20 cellular contexts compared by ENCODE assay signal in genomic region chr7:46368871-46369270, GRCh38.
"Had no signal": no experiment of that assay in that cellular context is flagged by ENCODE, and none has a peak within 500 bp of the region (broad histone marks: within the 10 kb centered on the region; RNA-seq: fewer than 3 reads in every experiment).

No MANE protein-coding gene starts in this region.

- DNase-seq: Kasumi-1, KG1, MM.1S, NCI-H1092 treated with DMSO at 0.1 percent for 48 hours, NCI-H1436, NCI-H187, NCI-H2029, NCI-H2081 treated with DMSO at 0.1 percent for 48 hours, NCI-H2171, NCI-H226, NCI-H446, NCI-H510A, NCI-H524 treated with DMSO at 0.1 percent for 48 hours, NCI-H69, NCI-H774, SHP77, SK-N-SH had no signal

- FAIRE-seq: HTR-8/SVneo had no signal

- H3K9ac ChIP-seq: SK-N-SH had no signal

- H3K27ac ChIP-seq: HL-60, RWPE1 had no signal
